Comparison of ENCODE assay signal across 19 cellular contexts in the genomic region with DNA sequence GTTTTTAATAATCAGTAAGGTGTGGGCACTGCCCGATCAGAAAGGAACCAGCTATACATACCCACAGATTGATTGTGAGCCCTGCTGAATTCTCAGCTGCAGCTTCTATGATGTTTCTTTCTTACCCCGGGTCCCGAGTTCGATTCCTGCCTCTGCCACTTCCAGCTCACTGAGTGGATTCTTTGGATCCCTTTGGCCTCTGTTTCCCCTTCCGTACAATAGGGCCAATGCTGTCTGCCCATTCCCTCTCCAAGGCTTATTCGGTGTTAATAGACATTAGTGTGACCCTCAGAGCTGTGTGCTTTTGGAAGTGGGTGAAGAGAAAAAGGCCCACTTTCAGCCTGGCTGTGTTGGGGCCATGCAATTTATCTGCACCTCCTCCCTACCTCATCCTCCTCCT.
"Had no signal": no experiment of that assay in that cellular context is flagged by ENCODE, and none has a peak within 500 bp of the region (broad histone marks: within the 10 kb centered on the region; RNA-seq: fewer than 3 reads in every experiment).

No MANE protein-coding gene starts in this region.

- H3K4me1 Mint-ChIP-seq: naive B cell had no signal

- H3K9me3 ChIP-seq: esophagus squamous epithelium, gastrocnemius medialis, heart right ventricle, left lung, lower lobe of right lung, mucosa of descending colon had no signal

- H3K27ac ChIP-seq: esophagus squamous epithelium, gastrocnemius medialis, heart right ventricle, left lung, lower lobe of right lung had no signal

- H3K27ac Mint-ChIP-seq: dendritic cell treated with granulocyte-macrophage colony-stimulating factor and Interleukin-4, amounts not matched to agents 40 ng/mL and 50 ng/mL, for 4 days had no signal

- ATAC-seq: gastrocnemius medialis, heart right ventricle, left cardiac atrium, left lung, left ventricle myocardium superior, lower lobe of right lung, mucosa of descending colon had no signal

- H3K36me3 ChIP-seq: esophagus squamous epithelium, gastrocnemius medialis, heart right ventricle, left lung, lower lobe of right lung had no signal

- H3K27me3 ChIP-seq: gastrocnemius medialis had no signal

- H3K4me3 Mint-ChIP-seq: dendritic cell treated with granulocyte-macrophage colony-stimulating factor and Interleukin-4, amounts not matched to agents 40 ng/mL and 50 ng/mL, for 4 days; mesothelial cell of epicardium; naive B cell had no signal

- H3K36me3 Mint-ChIP-seq: mesothelial cell of epicardium, naive B cell had no signal

- H3K4me1 ChIP-seq: esophagus squamous epithelium, gastrocnemius medialis, heart right ventricle, left lung, lower lobe of right lung had no signal

- H3K4me3 ChIP-seq: esophagus squamous epithelium, gastrocnemius medialis, heart right ventricle, left lung, lower lobe of right lung, mucosa of descending colon had no signal

- DNase-seq: cortex of kidney; effector CD4-positive, alpha-beta T cell; effector memory CD4-positive, alpha-beta T cell; esophagus squamous epithelium; foreskin fibroblast; foreskin melanocyte; gastrocnemius medialis; glutamatergic neuron; heart right ventricle; hippocampal formation; left cardiac atrium; left lung; left ventricle myocardium superior; lower lobe of right lung; mesenchymal stem cell; mucosa of descending colon; naive B cell had no signal

- H3K9me3 Mint-ChIP-seq: dendritic cell treated with granulocyte-macrophage colony-stimulating factor and Interleukin-4, amounts not matched to agents 40 ng/mL and 50 ng/mL, for 4 days; mesothelial cell of epicardium; naive B cell had no signal
